Comparison of ENCODE assay signal across 33 cellular contexts in genomic region chr3:133765256-133765655, GRCh38. TPM values are rescaled to one million over a fixed set of nuclear protein-coding genes. Genes with fewer than 3 reads are reported as not detected.
DNase-seq lines count a peak whose midpoint lies in the region; ATAC-seq, FAIRE-seq and TF ChIP-seq lines count a peak whose summit lies in the region.
"Had no signal": no experiment of that assay in that cellular context is flagged by ENCODE, and none has a peak within 500 bp of the region (broad histone marks: within the 10 kb centered on the region; RNA-seq: fewer than 3 reads in every experiment).

No MANE protein-coding gene starts in this region.

- TF ChIP-seq CTCF in HepG2 (CRISPR knock-in tag; IDR thresholded peaks at IDR 0.05), result no peak

- H3K27me3 ChIP-seq in HepG2 (ENCODE audit: control insufficient read depth in 1 of 2, insufficient read depth in 2 of 2, low read length in 2 of 2), result no peaks in the 10 kb centered on the region
- H3K27me3 ChIP-seq: BLaER1; BLaER1 treated with 17β-estradiol and CSF1 and Interleukin-3, amounts not matched to agents 10 nM and 100 nM had no signal

- CTCF ChIA-PET in HepG2 (lab: Yijun Ruan, JAX; ENCODE audit: low intra/inter-chr PET ratio, low total read pairs), result no interaction called here

- POLR2A ChIA-PET in HepG2 (lab: Yijun Ruan, JAX), result interaction anchor here (1.0 to 1.4 kb wide), 2 partner anchors 11 to 19 kb away, joined by 4 read pairs; partner anchors contain the start of gene TF

- peaks cover 34 to 92% of the 10 kb centered on the region in 2 experiments for H3K36me3 ChIP-seq in HepG2 (replicated peaks in 1 of 2; ENCODE audit: control insufficient read depth in 1 of 2, insufficient read depth in 2 of 2, low read length in 2 of 2)
- H3K36me3 ChIP-seq: BE2C; BLaER1 treated with 17β-estradiol and CSF1 and Interleukin-3, amounts not matched to agents 10 nM and 100 nM had no signal

- peaks cover 55% of the 10 kb centered on the region for H4K20me1 ChIP-seq in HepG2 (ENCODE audit: insufficient read depth, low read length)
- H4K20me1 ChIP-seq: BLaER1; BLaER1 treated with 17β-estradiol and CSF1 and Interleukin-3, amounts not matched to agents 10 nM and 100 nM had no signal

- peak; percentile 45 to 50; a peak in 2 of 4 replicates for TF ChIP-seq POLR2A in HepG2 (IDR thresholded peaks at IDR 0.05; ENCODE audit: insufficient read depth in 1 of 2, low read depth in 2 of 2, low read length in 2 of 2)

- H3K4me1 ChIP-seq in HepG2 (ENCODE audit: insufficient read depth, low read length), result peaks cover 80% of the 10 kb centered on the region
- H3K4me1 ChIP-seq: A549, BE2C, BLaER1, Caco-2 had no signal

- no peak for FAIRE-seq in HepG2 (lab: Jason Lieb, UNC)
- FAIRE-seq: A204.1, A549, D721Med had no signal

- BruUV-seq in HepG2 (replicated peaks; lab: Mats Ljungman, UMichigan), result no TSS peak

- ATAC-seq in left lobe of liver (peak; percentile 1), HepG2 (peak; percentile 32)
- ATAC-seq: A549; CD8-positive, alpha-beta T cell had no signal

- peak; percentile 58 for DNase-seq in left lobe of liver (ENCODE audit: low spot score)
- no peak for DNase-seq in HepG2 (ENCODE audit: low spot score)
- DNase-seq in activated naive CD4-positive, alpha-beta T cell (lab: John Stamatoyannopoulos, UW), result no peak
- no peak for DNase-seq in G401 (ENCODE audit: low spot score)
- DNase-seq: 8988T; ACHN; AML-193; BE2C; C1 segment of cervical spinal cord; Caco-2; Calu3; CD4-positive, alpha-beta memory T cell; CD4-positive, alpha-beta T cell; CD4-positive, CD25-positive, alpha-beta regulatory T cell; CD8-positive, alpha-beta memory T cell; CD8-positive, alpha-beta T cell; COR-L47; DMS 273 treated with DMSO at 0.1 percent for 48 hours; DMS153; DMS53; DMS79; DMS79 treated with DMSO at 0.1 percent for 48 hours; DND-41; EL had no signal

- no peak overlapping the region for H3K27ac ChIP-seq in HepG2 (ENCODE audit: extremely low read length, insufficient read depth, low read length)
- H3K27ac ChIP-seq: 22Rv1; A549; BLaER1; BLaER1 treated with 17β-estradiol and CSF1 and Interleukin-3, amounts not matched to agents 10 nM and 100 nM; C4-2B had no signal

- no peaks in the 10 kb centered on the region for H3K9me3 ChIP-seq in HepG2 (ENCODE audit: low read length)
- H3K9me3 ChIP-seq: A549; BE2C; BLaER1; BLaER1 treated with 17β-estradiol and CSF1 and Interleukin-3, amounts not matched to agents 10 nM and 100 nM had no signal

- H2AFZ ChIP-seq in HepG2 (ENCODE audit: low read length), result no peak overlapping the region

- no peak overlapping the region for H3K9ac ChIP-seq in HepG2 (ENCODE audit: insufficient read depth, low read depth, low read length)
- H3K9ac ChIP-seq: BLaER1; BLaER1 treated with 17β-estradiol and CSF1 and Interleukin-3, amounts not matched to agents 10 nM and 100 nM had no signal

- H3K79me2 ChIP-seq in HepG2 (ENCODE audit: insufficient read depth, low read length), result no peaks in the 10 kb centered on the region

- TF ChIP-seq EP300 in HepG2 (IDR thresholded peaks at IDR 0.05; ENCODE audit: low read depth in 2 of 2, low read length in 2 of 2) (no peak), HepG2 (CRISPR knock-in tag; IDR thresholded peaks at IDR 0.05; ENCODE audit: borderline replicate concordance) (no peak)

- intact Hi-C loops in HepG2 (cut with micrococcal nuclease; ENCODE audit: unreplicated experiment), result no loop called here

- TF ChIP-seq RAD21 in HepG2 (CRISPR knock-in tag; IDR thresholded peaks at IDR 0.05), result no peak

- H3K4me2 ChIP-seq in HepG2 (ENCODE audit: low read depth, low read length), result no peak overlapping the region
- H3K4me2 ChIP-seq: A549, BLaER1 had no signal

- in situ Hi-C loops in HepG2 (cut with HindIII; ENCODE audit: extremely low pct_ligation_motif_present, low pct_unique_long_range_greater_than_20kb) (no loop called here), G401 (cut with HindIII; ENCODE audit: low sequenced_read_pairs) (no loop called here)

- H3K4me3 ChIP-seq in HepG2 (replicated peaks in 1 of 3; ENCODE audit: insufficient read depth in 1 of 3, low read depth in 2 of 3, low read length in 3 of 3), result no peak overlapping the region
- H3K4me3 ChIP-seq: A549; BLaER1; BLaER1 treated with 17β-estradiol and CSF1 and Interleukin-3, amounts not matched to agents 10 nM and 100 nM had no signal

TF ChIP-seq in HepG2, 621 proteins besides CTCF, POLR2A, EP300 and RAD21:
- TF ChIP-seq POLR2G (IDR thresholded peaks at IDR 0.05; ENCODE audit: low read depth, low read length) (peak; percentile 58), AGO2 (optimal IDR thresholded peaks at IDR 0.05; ENCODE audit: low read depth, low read length) (peak; percentile 41), ZNF841 (CRISPR knock-in tag; IDR thresholded peaks at IDR 0.05; ENCODE audit: borderline replicate concordance) (0 out of 2 replicates have a peak, but pooled peaks have one; percentile 35), RELA (CRISPR knock-in tag; IDR thresholded peaks at IDR 0.05) (no peak), RBM22 (optimal IDR thresholded peaks at IDR 0.05; ENCODE audit: low read length) (peak; percentile 91)

RNA-seq across cellular contexts. Expression of gene TF, which starts 19.1 kb away (rescaled TPM):
- total RNA-seq in left lobe of liver (25,131 TPM), HepG2 (2016; rRNA removed; fragmentation: Illumina TruSeq; extraction: Trizol) (4,983 and 10,074 TPM in 2 replicates)
- total RNA-seq in HepG2 (2016; cell fraction: cytosol; rRNA removed; fragmentation: Illumina TruSeq; extraction: Trizol; ENCODE audit: low read depth), result 443 and 484 TPM in 2 replicates
- total RNA-seq in HepG2 (2016; cell fraction: insoluble cytoplasmic fraction; rRNA removed; fragmentation: Illumina TruSeq; extraction: Trizol), result 4,851 and 10,104 TPM in 2 replicates
- total RNA-seq in HepG2 (2016; cell fraction: membrane; rRNA removed; fragmentation: Illumina TruSeq; extraction: Trizol), result 957 and 1,048 TPM in 2 replicates
- total RNA-seq in HepG2 (2016; cell fraction: nucleus; rRNA removed; fragmentation: Illumina TruSeq; extraction: Trizol), result 7,106 and 8,454 TPM in 2 replicates
- polyA plus RNA-seq in HepG2 (2011; rRNA removed), result 11,821 and 17,414 TPM in 2 replicates
- 11,091 and 16,564 TPM in 2 replicates for polyA plus RNA-seq in HepG2 (2011; cell fraction: cytosol; rRNA removed)
- 7,213 and 10,181 TPM in 2 replicates for polyA plus RNA-seq in HepG2 (2011; cell fraction: nucleus; rRNA removed)
- 17,461 and 22,113 TPM in 2 replicates for polyA plus RNA-seq in HepG2 (2012)
- 537 and 560 TPM in 2 replicates for polyA plus RNA-seq in HepG2 (2016; cell fraction: cytosol; fragmentation: Illumina TruSeq; extraction: Trizol; ENCODE audit: low read depth)
- 3,671 and 3,676 TPM in 2 replicates for polyA plus RNA-seq in HepG2 (2016; cell fraction: insoluble cytoplasmic fraction; fragmentation: Illumina TruSeq; extraction: Trizol; ENCODE audit: low read depth)
- 614 and 667 TPM in 2 replicates for polyA plus RNA-seq in HepG2 (2016; cell fraction: membrane; fragmentation: Illumina TruSeq; extraction: Trizol; ENCODE audit: low read depth)
- polyA plus RNA-seq in HepG2 (2016; cell fraction: nucleus; fragmentation: Illumina TruSeq; extraction: Trizol; ENCODE audit: insufficient read depth, low read depth), result 7,882 and 8,251 TPM in 2 replicates
- polyA minus RNA-seq in HepG2 (2011; rRNA and poly(A)+ RNA removed; ENCODE audit: low replicate concordance), result 3.7 and 10,022 TPM in 2 replicates
- polyA minus RNA-seq in HepG2 (2011; cell fraction: cytosol; rRNA and poly(A)+ RNA removed), result 4,700 and 8,142 TPM in 2 replicates
- polyA minus RNA-seq in HepG2 (2011; cell fraction: nucleus; rRNA and poly(A)+ RNA removed), result 3,076 and 4,905 TPM in 2 replicates
- not detected in 2 replicates for total RNA-seq in G401 (2014; rRNA removed; shearing (Covaris generic))
- total RNA-seq: Daoy had no signal
- polyA plus RNA-seq: CD14-positive monocyte; CD4-positive, alpha-beta memory T cell; CD4-positive, CD25-positive, alpha-beta regulatory T cell; CD8-positive, alpha-beta memory T cell had no signal

RNA-seq across cellular contexts. Expression of gene SRPRB, which starts 40.4 kb away (rescaled TPM):
- total RNA-seq in left lobe of liver (73.3 TPM), HepG2 (2016; rRNA removed; fragmentation: Illumina TruSeq; extraction: Trizol) (60.7 and 111 TPM in 2 replicates)
- total RNA-seq in HepG2 (2016; cell fraction: cytosol; rRNA removed; fragmentation: Illumina TruSeq; extraction: Trizol; ENCODE audit: low read depth), result 13.8 TPM in 2 replicates
- 69.0 and 109 TPM in 2 replicates for total RNA-seq in HepG2 (2016; cell fraction: insoluble cytoplasmic fraction; rRNA removed; fragmentation: Illumina TruSeq; extraction: Trizol)
- total RNA-seq in HepG2 (2016; cell fraction: membrane; rRNA removed; fragmentation: Illumina TruSeq; extraction: Trizol), result 24.3 and 25.9 TPM in 2 replicates
- 90.1 and 90.9 TPM in 2 replicates for total RNA-seq in HepG2 (2016; cell fraction: nucleus; rRNA removed; fragmentation: Illumina TruSeq; extraction: Trizol)
- 41.0 and 41.5 TPM in 2 replicates for polyA plus RNA-seq in HepG2 (2011; rRNA removed)
- polyA plus RNA-seq in HepG2 (2011; cell fraction: cytosol; rRNA removed), result 39.0 and 39.5 TPM in 2 replicates
- polyA plus RNA-seq in HepG2 (2011; cell fraction: nucleus; rRNA removed), result 22.7 and 31.2 TPM in 2 replicates
- 41.6 and 50.2 TPM in 2 replicates for polyA plus RNA-seq in HepG2 (2012)
- 13.4 and 13.9 TPM in 2 replicates for polyA plus RNA-seq in HepG2 (2016; cell fraction: cytosol; fragmentation: Illumina TruSeq; extraction: Trizol; ENCODE audit: low read depth)
- polyA plus RNA-seq in HepG2 (2016; cell fraction: insoluble cytoplasmic fraction; fragmentation: Illumina TruSeq; extraction: Trizol; ENCODE audit: low read depth), result 53.6 and 54.8 TPM in 2 replicates
- 13.7 and 13.9 TPM in 2 replicates for polyA plus RNA-seq in HepG2 (2016; cell fraction: membrane; fragmentation: Illumina TruSeq; extraction: Trizol; ENCODE audit: low read depth)
- 105 and 106 TPM in 2 replicates for polyA plus RNA-seq in HepG2 (2016; cell fraction: nucleus; fragmentation: Illumina TruSeq; extraction: Trizol; ENCODE audit: insufficient read depth, low read depth)
- polyA minus RNA-seq in HepG2 (2011; rRNA and poly(A)+ RNA removed; ENCODE audit: low replicate concordance), result 50.3 and 91.3 TPM in 2 replicates
- polyA minus RNA-seq in HepG2 (2011; cell fraction: cytosol; rRNA and poly(A)+ RNA removed), result 52.6 and 69.3 TPM in 2 replicates
- 42.2 and 44.8 TPM in 2 replicates for polyA minus RNA-seq in HepG2 (2011; cell fraction: nucleus; rRNA and poly(A)+ RNA removed)
- total RNA-seq in G401 (2014; rRNA removed; shearing (Covaris generic)), result 68.1 and 75.9 TPM in 2 replicates

Comparison
In these comparisons a context has a peak if more than half of its experiments do, and no peak if none do; other contexts are left out.
1. RNA of gene TF, which starts 19.1 kb away (total RNA-seq): 25,131 TPM in left lobe of liver (single experiment) and 443 to 10,104 TPM in HepG2; not detected in G401; every median in the first group is over 100 times any median in the second.